In genomic region chr3:172464306-172464705, GRCh38 we compare ENCODE assay signal across 25 cellular contexts. TPM values are rescaled to one million over a fixed set of nuclear protein-coding genes. Genes with fewer than 3 reads are reported as not detected.
"Had no signal": no experiment of that assay in that cellular context is flagged by ENCODE, and none has a peak within 500 bp of the region (broad histone marks: within the 10 kb centered on the region; RNA-seq: fewer than 3 reads in every experiment).

No MANE protein-coding gene starts in this region.

- H3K36me3 ChIP-seq: breast epithelium had no signal

- H3K4me1 ChIP-seq: breast epithelium had no signal

- H3K27ac ChIP-seq: breast epithelium had no signal

- H3K4me3 Mint-ChIP-seq: activated CD4-positive, alpha-beta T cell treated with anti-CD3 and anti-CD28 coated beads, Interleukin-2, amount 10 ng/mL, durations not matched to agents 24 days and 14 days; activated CD8-positive, alpha-beta memory T cell treated with anti-CD3 and anti-CD28 coated beads, Interleukin-2, amount 10 ng/mL, durations not matched to agents 7 days and 5 days; activated naive CD4-positive, alpha-beta T cell treated with anti-CD3 and anti-CD28 coated beads, Interleukin-2, amount 50 U/mL, for 24 hours; activated T-cell treated with anti-CD3 and anti-CD28 coated beads, Interleukin-2, amount 50 U/mL, for 24 hours; activated T-helper 1 cell treated with anti-CD3 and anti-CD28 coated beads, Interleukin-12 subunit alpha, Interleukin-12 subunit beta, Interleukin-2, Interleukin-4 antibody, amounts not matched to agents 30 ng/mL and 10 ng/mL and 1 ng/mL, durations not matched to agents 14 hours and 24 hours and 36 hours; T-helper 1 cell treated with Interleukin-12 subunit alpha and Interleukin-12 subunit beta and Interleukin-4 antibody, amounts not matched to agents 30 μg/mL and 1 μg/mL, for 36 hours; WTC11 had no signal

- H3K9me3 ChIP-seq: breast epithelium had no signal

- H3K4me3 ChIP-seq: breast epithelium had no signal

- H3K4me1 Mint-ChIP-seq: activated naive CD4-positive, alpha-beta T cell treated with anti-CD3 and anti-CD28 coated beads, Interleukin-2, amount 50 U/mL, for 24 hours; WTC11 had no signal

- H3K9me3 Mint-ChIP-seq: activated naive CD4-positive, alpha-beta T cell treated with anti-CD3 and anti-CD28 coated beads, Interleukin-2, amount 50 U/mL, for 24 hours; activated T-cell treated with anti-CD3 and anti-CD28 coated beads, Interleukin-2, amount 50 U/mL, for 24 hours; activated T-helper 1 cell treated with anti-CD3 and anti-CD28 coated beads, Interleukin-12 subunit alpha, Interleukin-12 subunit beta, Interleukin-2, Interleukin-4 antibody, amounts not matched to agents 30 ng/mL and 10 ng/mL and 1 ng/mL, durations not matched to agents 14 hours and 24 hours and 36 hours; T-helper 1 cell treated with Interleukin-12 subunit alpha and Interleukin-12 subunit beta and Interleukin-4 antibody, amounts not matched to agents 30 μg/mL and 1 μg/mL, for 36 hours had no signal

- DNase-seq: activated CD4-positive, alpha-beta T cell treated with anti-CD3 and anti-CD28 coated beads, Interleukin-2, amount 10 ng/mL, durations not matched to agents 24 days and 14 days; activated CD4-positive, alpha-beta T cell treated with anti-CD3 and anti-CD28 coated beads, Interleukin-2, amount 50 U/mL, for 48 hours; activated CD4-positive, CD25-positive, alpha-beta regulatory T cell treated with anti-CD3 and anti-CD28 coated beads, Interleukin-2, amount 50 U/mL, for 72 hours; activated CD8-positive, alpha-beta memory T cell treated with anti-CD3 and anti-CD28 coated beads, Interleukin-2, amount 10 ng/mL, durations not matched to agents 7 days and 5 days; activated effector memory CD4-positive, alpha-beta T cell treated with Interleukin-2 at 50 U/mL for 16 hours; activated naive CD4-positive, alpha-beta T cell; activated T-cell treated with anti-CD3 and anti-CD28 coated beads, Interleukin-2, amount 50 U/mL, for 24 hours; aorta; caudate nucleus; KG1; NCI-H1092; NCI-H1417; NCI-H1930; NCI-H2107; NCI-H526; PC-3; SHP77 had no signal

- H3K27ac Mint-ChIP-seq: activated CD4-positive, alpha-beta T cell treated with anti-CD3 and anti-CD28 coated beads, Interleukin-2, amount 10 ng/mL, durations not matched to agents 24 days and 14 days; activated CD8-positive, alpha-beta memory T cell treated with anti-CD3 and anti-CD28 coated beads, Interleukin-2, amount 10 ng/mL, durations not matched to agents 7 days and 5 days; activated naive CD4-positive, alpha-beta T cell treated with anti-CD3 and anti-CD28 coated beads, Interleukin-2, amount 50 U/mL, for 24 hours; activated T-cell treated with anti-CD3 and anti-CD28 coated beads, Interleukin-2, amount 50 U/mL, for 24 hours; activated T-helper 1 cell treated with anti-CD3 and anti-CD28 coated beads, Interleukin-12 subunit alpha, Interleukin-12 subunit beta, Interleukin-2, Interleukin-4 antibody, amounts not matched to agents 30 ng/mL and 10 ng/mL and 1 ng/mL, durations not matched to agents 14 hours and 24 hours and 36 hours; T-helper 1 cell treated with Interleukin-12 subunit alpha and Interleukin-12 subunit beta and Interleukin-4 antibody, amounts not matched to agents 30 μg/mL and 1 μg/mL, for 36 hours; WTC11 had no signal

- H3K27me3 ChIP-seq: breast epithelium had no signal

- ATAC-seq: activated CD8-positive, alpha-beta memory T cell treated with anti-CD3 and anti-CD28 coated beads, Interleukin-2, amount 10 ng/mL, durations not matched to agents 7 days and 5 days; PC-3; WTC11 had no signal

- H3K36me3 Mint-ChIP-seq: activated CD8-positive, alpha-beta memory T cell treated with anti-CD3 and anti-CD28 coated beads, Interleukin-2, amount 10 ng/mL, durations not matched to agents 7 days and 5 days; activated naive CD4-positive, alpha-beta T cell treated with anti-CD3 and anti-CD28 coated beads, Interleukin-2, amount 50 U/mL, for 24 hours; WTC11 had no signal

RNA-seq across cellular contexts. Expression of gene GHSR, which starts 16.1 kb away (rescaled TPM):
- total RNA-seq: activated CD4-positive, alpha-beta T cell treated with anti-CD3 and anti-CD28 coated beads, Interleukin-2, amount 10 ng/mL, durations not matched to agents 24 days and 14 days; activated CD8-positive, alpha-beta memory T cell treated with anti-CD3 and anti-CD28 coated beads, Interleukin-2, amount 10 ng/mL, durations not matched to agents 7 days and 5 days; activated T-helper 1 cell treated with anti-CD3 and anti-CD28 coated beads, Interleukin-12 subunit alpha, Interleukin-12 subunit beta, Interleukin-2, Interleukin-4 antibody, amounts not matched to agents 30 ng/mL and 10 ng/mL and 1 ng/mL, durations not matched to agents 14 hours and 24 hours and 36 hours; aorta; breast epithelium; cerebellum; MCF 10A; PC-3; SK-MEL-5; WTC11 had no signal
- polyA plus RNA-seq: aorta had no signal

RNA-seq across cellular contexts. Expression of gene TNFSF10, which starts 58.9 kb away (rescaled TPM):
- total RNA-seq: SK-MEL-5 had no signal
